In the genomic region with DNA sequence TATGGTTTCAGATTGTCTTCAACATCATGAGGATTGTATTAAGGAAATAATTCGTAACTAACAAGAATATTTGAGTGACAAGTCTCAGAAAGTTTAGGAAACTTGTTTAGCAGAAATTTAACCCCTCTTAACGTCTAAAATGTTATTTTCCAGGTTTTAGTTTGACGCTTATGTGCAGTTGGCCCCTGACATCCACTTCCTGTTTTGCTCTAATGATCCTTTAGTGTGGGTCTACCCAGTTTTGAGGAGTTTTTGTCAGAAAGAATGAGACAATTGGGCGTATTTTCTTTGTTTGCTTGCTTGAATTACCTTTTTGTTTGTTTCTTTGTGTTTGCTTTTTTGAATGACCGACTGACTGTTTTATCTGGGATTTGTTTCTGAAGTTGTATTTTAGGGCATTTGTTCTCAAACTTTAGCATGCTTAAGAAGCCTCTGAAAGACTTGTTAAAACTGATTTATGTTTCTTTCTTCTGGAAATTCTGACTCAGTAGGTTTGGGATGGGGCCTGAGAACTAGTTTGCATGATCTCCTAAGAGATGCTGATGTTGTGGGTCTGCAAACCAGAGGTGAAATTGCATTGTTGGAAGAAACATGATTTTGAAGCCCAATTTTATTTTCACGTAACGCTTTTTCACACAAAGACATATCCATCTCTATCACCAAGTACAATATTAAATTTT, we compare ENCODE assay signal across 24 cellular contexts. TPM values are rescaled to one million over a fixed set of nuclear protein-coding genes. Genes with fewer than 3 reads are reported as not detected.
A peak's percentile ranks its signal among the peaks of the same experiment; 100 is the strongest.
DNase-seq lines count a peak whose midpoint lies in the region; ATAC-seq and TF ChIP-seq lines count a peak whose summit lies in the region.
"Had no signal": no experiment of that assay in that cellular context is flagged by ENCODE, and none has a peak within 500 bp of the region (broad histone marks: within the 10 kb centered on the region; RNA-seq: fewer than 3 reads in every experiment).

No MANE protein-coding gene starts in this region.

- no peaks in the 10 kb centered on the region for H3K36me3 ChIP-seq in endodermal cell (ENCODE audit: control insufficient read depth, insufficient read depth, low read length)
- no peaks in the 10 kb centered on the region for H3K36me3 ChIP-seq in H7 (replicated peaks; ENCODE audit: control insufficient read depth, insufficient read depth, low read length)
- H3K36me3 ChIP-seq: HAP-1, thoracic aorta had no signal

- DNase-seq in GM04504 (ENCODE audit: low read depth) (peak; percentile 53), M059J (ENCODE audit: low read depth) (peak; percentile 25), endodermal cell (no peak), progenitor cell of endocrine pancreas (ENCODE audit: low spot score, unreplicated experiment) (no peak), H7 (no peak)
- DNase-seq in effector CD8-positive, alpha-beta T cell (lab: John Stamatoyannopoulos, UW), result no peak
- DNase-seq: activated T-cell treated with anti-CD3 and anti-CD28 coated beads, Interleukin-2, amount 50 U/mL, for 72 hours; DMS79 treated with DMSO at 0.1 percent for 48 hours; effector CD4-positive, alpha-beta T cell; kidney; NCI-H187; NCI-H774; stimulated activated CD4-positive, alpha-beta T cell treated with anti-CD3 and anti-CD28 coated beads, Interleukin-4, amount 100 ng/mL, for 24 hours; stimulated activated naive CD4-positive, alpha-beta T cell treated with Interleukin-2 at 50 U/mL for 16 hours; T-helper 1 cell had no signal

- H3K9me3 Mint-ChIP-seq in endodermal cell, result peaks cover 8% of the 10 kb centered on the region
- H3K9me3 Mint-ChIP-seq in progenitor cell of endocrine pancreas (ENCODE audit: low read depth), result peaks cover 8% of the 10 kb centered on the region

- TF ChIP-seq CTCF in endodermal cell (conservative IDR thresholded peaks at IDR 0.05) (no peak), progenitor cell of endocrine pancreas (IDR thresholded peaks at IDR 0.05; ENCODE audit: unreplicated experiment) (no peak)

- H3K27ac Mint-ChIP-seq in endodermal cell, result peak overlapping the region; percentile 69
- peak overlapping the region; percentile 8 for H3K27ac Mint-ChIP-seq in progenitor cell of endocrine pancreas
- H3K27ac Mint-ChIP-seq: activated naive CD4-positive, alpha-beta T cell treated with anti-CD3 and anti-CD28 coated beads, Interleukin-2, amount 50 U/mL, for 72 hours; activated T-cell treated with anti-CD3 and anti-CD28 coated beads, Interleukin-2, amount 50 U/mL, for 72 hours had no signal

- TF ChIP-seq POLR2A in GM18505 (IDR thresholded peaks at IDR 0.05; ENCODE audit: borderline replicate concordance, extremely low read depth, insufficient read depth, insufficient read length), result no peak

- peaks cover 5% of the 10 kb centered on the region for H3K9me3 ChIP-seq in endodermal cell (ENCODE audit: control insufficient read depth, low read length)
- H3K9me3 ChIP-seq: HAP-1, right atrium auricular region, thoracic aorta had no signal

- H3K27me3 ChIP-seq in endodermal cell (ENCODE audit: control insufficient read depth, insufficient read depth, low read length, poor library complexity, severe bottlenecking) (no peaks in the 10 kb centered on the region), H7 (ENCODE audit: control insufficient read depth, insufficient read depth, low read length) (no peaks in the 10 kb centered on the region)
- H3K27me3 ChIP-seq: right atrium auricular region had no signal

- no peaks in the 10 kb centered on the region for H3K4me1 ChIP-seq in endodermal cell (ENCODE audit: control insufficient read depth, insufficient read depth, low read length)
- H3K4me1 ChIP-seq: right atrium auricular region had no signal

- H3K27me3 Mint-ChIP-seq in endodermal cell (ENCODE audit: insufficient read depth) (no peaks in the 10 kb centered on the region), progenitor cell of endocrine pancreas (no peaks in the 10 kb centered on the region)
- H3K27me3 Mint-ChIP-seq: central memory CD8-positive, alpha-beta T cell had no signal

- H3K36me3 Mint-ChIP-seq in endodermal cell (ENCODE audit: low read depth), result peaks cover 4% of the 10 kb centered on the region
- no peaks in the 10 kb centered on the region for H3K36me3 Mint-ChIP-seq in progenitor cell of endocrine pancreas (ENCODE audit: insufficient read depth)
- H3K36me3 Mint-ChIP-seq: activated naive CD4-positive, alpha-beta T cell treated with anti-CD3 and anti-CD28 coated beads, Interleukin-2, amount 50 U/mL, for 72 hours had no signal

- H3K4me3 ChIP-seq in endodermal cell (ENCODE audit: low read length) (no peak overlapping the region), H7 (ENCODE audit: insufficient read depth, low read depth, low read length) (no peak overlapping the region)
- H3K4me3 ChIP-seq: HAP-1, lung, right atrium auricular region, thoracic aorta had no signal

- H3K27ac ChIP-seq in endodermal cell (ENCODE audit: low read depth, low read length), result no peak overlapping the region
- H3K27ac ChIP-seq: right atrium auricular region, thoracic aorta had no signal

- peaks cover 6% of the 10 kb centered on the region for H3K4me1 Mint-ChIP-seq in endodermal cell
- H3K4me1 Mint-ChIP-seq in progenitor cell of endocrine pancreas (ENCODE audit: low read depth), result peaks cover 5% of the 10 kb centered on the region
- H3K4me1 Mint-ChIP-seq: central memory CD8-positive, alpha-beta T cell had no signal

- H3K4me3 Mint-ChIP-seq in endodermal cell (no peak overlapping the region), progenitor cell of endocrine pancreas (ENCODE audit: low read depth) (no peak overlapping the region)
- H3K4me3 Mint-ChIP-seq: activated T-cell treated with anti-CD3 and anti-CD28 coated beads, Interleukin-2, amount 50 U/mL, for 72 hours; central memory CD8-positive, alpha-beta T cell had no signal

- no peak for ATAC-seq in GM18505 (IDR thresholded peaks at IDR 0.05; ENCODE audit: unreplicated experiment)
- ATAC-seq: activated naive CD4-positive, alpha-beta T cell treated with anti-CD3 and anti-CD28 coated beads, Interleukin-2, amount 50 U/mL, for 72 hours; activated T-cell treated with anti-CD3 and anti-CD28 coated beads, Interleukin-2, amount 50 U/mL, for 72 hours; esophagus mucosa; Panc1 had no signal

- H3K9ac ChIP-seq in endodermal cell (ENCODE audit: extremely low read depth, low read length, poor library complexity, severe bottlenecking), result no peak overlapping the region

- 72 to 86% methylated on average over 4 to 7 of the region's 7 CpGs for WGBS in endodermal cell (ENCODE audit: insufficient coverage in 1 of 2, insufficient read length in 1 of 2), 2 experiments

RNA-seq across cellular contexts. Expression of a gene that starts 20.6 kb away (rescaled TPM):
- total RNA-seq in M059J (2014; rRNA removed; shearing (Covaris generic)), result 7.9 and 12.1 TPM in 2 replicates
- total RNA-seq in endodermal cell (1 to 10 TPM; 2.0 to 7.3 TPM), progenitor cell of endocrine pancreas (3.8 and 5.1 TPM in 2 replicates)
- polyA plus RNA-seq in endodermal cell (2013, experiment 1 of 2), result 8.8 TPM
- 7.5 TPM for polyA plus RNA-seq in endodermal cell (2013, experiment 2 of 2)
- 9.4 and 14.4 TPM in 2 replicates for total RNA-seq in H7 (2014; rRNA removed; shearing (Covaris generic))

Comparison
In these comparisons a context has a peak if more than half of its experiments do, and no peak if none do; other contexts are left out.
1. DNase-seq: peak in GM04504 (single experiment) and M059J (single experiment); none in endodermal cell (single experiment), progenitor cell of endocrine pancreas (single experiment), H7 (single experiment) and effector CD8-positive, alpha-beta T cell (single experiment).